9 cellular contexts compared by ENCODE assay signal in the genomic region with DNA sequence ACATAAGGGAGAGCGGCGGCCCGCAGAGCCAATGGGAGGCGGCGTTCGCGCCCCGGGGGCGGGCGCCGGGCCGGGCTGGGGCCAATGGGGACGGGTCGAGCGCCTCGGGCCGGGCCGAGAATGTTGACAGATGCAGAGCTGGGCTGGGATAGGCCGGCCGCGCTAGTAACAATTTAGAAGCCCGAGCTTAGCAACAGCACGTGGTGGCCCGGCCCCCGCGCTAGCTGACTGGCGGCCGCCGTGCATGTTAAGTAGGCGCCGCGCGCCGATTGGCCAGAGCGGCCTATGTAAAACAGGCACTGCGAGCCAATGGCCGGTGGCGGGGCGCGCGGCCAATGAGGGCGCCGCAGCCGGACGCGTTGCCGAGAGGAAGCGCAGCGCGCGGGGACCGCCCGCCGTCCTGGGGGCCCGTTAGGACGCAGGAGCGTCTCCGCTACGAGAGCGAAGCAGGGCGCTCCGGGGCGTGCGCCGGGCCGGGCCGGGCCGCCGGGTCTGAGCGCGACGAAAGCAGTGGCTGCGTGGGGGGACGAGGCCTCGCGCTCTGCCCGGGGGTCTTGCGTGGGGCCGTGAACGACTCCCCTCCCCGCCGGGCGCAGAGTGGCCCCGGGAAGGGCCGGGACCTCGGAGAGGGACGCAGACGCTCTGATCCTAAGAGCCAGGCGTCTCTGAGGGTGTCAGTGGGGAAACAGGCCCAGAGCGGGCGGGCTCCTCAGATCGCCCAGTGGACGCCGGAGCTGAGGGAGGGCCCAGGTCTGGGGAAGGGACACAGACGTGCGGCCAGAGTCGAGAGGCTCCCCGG.
DNase-seq lines count a peak whose midpoint lies in the region; ATAC-seq and FAIRE-seq lines count a peak whose summit lies in the region.
"Had no signal": no experiment of that assay in that cellular context is flagged by ENCODE, and none has a peak within 500 bp of the region (broad histone marks: within the 10 kb centered on the region; RNA-seq: fewer than 3 reads in every experiment).

No MANE protein-coding gene starts in this region.

- FAIRE-seq in islet of Langerhans (lab: Jason Lieb, UNC), result peak; percentile 47
- FAIRE-seq: colon had no signal

- DNase-seq in AG20443 (ENCODE audit: low spot score) (peak; percentile 98), NCI-H446 (lab: John Stamatoyannopoulos, UW) (peak; percentile 84 to 98), cerebellar cortex (ENCODE audit: low spot score) (peak; percentile 100)
- peak; percentile 92 to 95 for DNase-seq in stimulated activated CD4-positive, alpha-beta T cell treated with anti-CD3 and anti-CD28 coated beads, Interleukin-12 subunit alpha, Interleukin-12 subunit beta, amount 100 ng/mL, for 24 hours (ENCODE audit: low read depth in 2 of 2)

- peak; percentile 92 for ATAC-seq in GM19043 (IDR thresholded peaks at IDR 0.05; ENCODE audit: low read depth, unreplicated experiment)
- peak; percentile 94 for ATAC-seq in HG03354 (IDR thresholded peaks at IDR 0.05; ENCODE audit: poor library complexity, severe bottlenecking, unreplicated experiment)
- ATAC-seq in activated CD4-positive, CD25-positive, alpha-beta regulatory T cell treated with anti-CD3 and anti-CD28 coated beads, Interleukin-2, amount 50 U/mL, for 24 hours, result peak; percentile 95 to 96

Comparison
In these comparisons a context has a peak if more than half of its experiments do, and no peak if none do; other contexts are left out.
1. Peak in every context shown above with its lines: DNase-seq and ATAC-seq.